In the genomic region with DNA sequence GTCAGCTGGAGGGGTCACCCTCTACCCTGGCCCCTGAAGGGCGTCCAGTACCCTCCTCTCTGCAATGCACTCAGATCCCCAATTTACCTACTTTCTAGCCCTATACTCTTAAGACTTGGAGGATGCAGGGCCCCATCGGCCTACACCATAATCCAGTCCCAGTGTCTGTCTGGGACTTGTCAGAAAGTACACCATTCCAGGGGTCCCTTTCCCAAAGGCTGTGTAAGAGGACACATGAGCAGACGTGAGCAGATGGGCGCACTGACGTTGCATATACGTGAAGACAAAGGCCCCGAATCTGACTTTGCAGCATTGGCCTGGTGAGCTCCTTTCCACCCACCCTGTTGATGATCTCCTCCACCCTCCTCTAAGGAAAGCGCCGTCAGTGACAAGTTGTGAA, we compare ENCODE assay signal across 22 cellular contexts. TPM values are rescaled to one million over a fixed set of nuclear protein-coding genes. Genes with fewer than 3 reads are reported as not detected.
"Had no signal": no experiment of that assay in that cellular context is flagged by ENCODE, and none has a peak within 500 bp of the region (broad histone marks: within the 10 kb centered on the region; RNA-seq: fewer than 3 reads in every experiment).

No MANE protein-coding gene starts in this region.

- H3K4me3 ChIP-seq: MG63 had no signal

- H3K27ac ChIP-seq: RWPE1 had no signal

- ATAC-seq: HepG2, Panc1 had no signal

- H3K9me3 ChIP-seq: MG63, SK-N-SH had no signal

- H3K36me3 ChIP-seq: MG63 had no signal

- DNase-seq: IMR-90, Karpas-422, KG1, MG63, NCI-H1092, NCI-H1436, NCI-H187, NCI-H2029, NCI-H2081 treated with DMSO at 0.1 percent for 48 hours, NCI-H2171, NCI-H226, NCI-H446, NCI-H510A, NCI-H524 treated with DMSO at 0.1 percent for 48 hours, NCI-H69, NCI-H774, SHP77, SK-N-SH had no signal

RNA-seq across cellular contexts. Expression of a gene that starts 20.9 kb away (rescaled TPM):
- total RNA-seq: HepG2, HT1080, IMR-90 had no signal
- polyA plus RNA-seq: HepG2, IMR-90, SK-N-SH had no signal
